ENCODE assay signal across 19 cellular contexts in the genomic region with DNA sequence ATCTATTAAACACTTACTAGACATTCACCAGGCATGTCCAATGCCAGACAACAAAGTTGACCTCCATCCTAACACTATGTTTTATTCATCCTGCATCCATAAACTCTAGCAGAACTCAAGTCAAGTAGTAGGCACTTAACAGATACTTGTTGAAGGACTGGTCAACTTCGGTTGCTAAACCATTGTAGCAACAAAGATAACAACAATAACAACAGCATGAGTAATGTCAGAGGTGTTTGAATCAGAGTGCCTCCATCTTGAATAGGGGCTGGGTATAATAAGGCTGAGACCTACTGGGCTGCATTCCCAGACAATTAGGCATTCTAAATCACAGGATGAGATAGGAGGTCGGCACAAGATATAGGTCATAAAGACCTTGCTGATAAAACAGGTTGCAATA.
A peak's percentile ranks its signal among the peaks of the same experiment; 100 is the strongest.
DNase-seq lines count a peak whose midpoint lies in the region; ATAC-seq and TF ChIP-seq lines count a peak whose summit lies in the region.
"Had no signal": no experiment of that assay in that cellular context is flagged by ENCODE, and none has a peak within 500 bp of the region (broad histone marks: within the 10 kb centered on the region; RNA-seq: fewer than 3 reads in every experiment).

No MANE protein-coding gene starts in this region.

- H3K4me3 ChIP-seq in left ventricle myocardium inferior (no peak overlapping the region), epithelial cell of esophagus (ENCODE audit: low read length) (no peak overlapping the region), gastroesophageal sphincter (no peak overlapping the region)
- H3K4me3 ChIP-seq: K562 had no signal

- peaks cover 14% of the 10 kb centered on the region for H3K4me1 ChIP-seq in left ventricle myocardium inferior
- H3K4me1 ChIP-seq in gastroesophageal sphincter, result no peaks in the 10 kb centered on the region

- 57 to 96% methylated on average over 1 to 2 of the region's 2 CpGs for WGBS in gastroesophageal sphincter (ENCODE audit: low coverage in 1 of 2), 2 donors

- ATAC-seq in Right ventricle myocardium inferior (peak; percentile 27), gastroesophageal sphincter (no peak)
- ATAC-seq: K562 had no signal

- TF ChIP-seq CTCF in left ventricle myocardium inferior (IDR thresholded peaks at IDR 0.05; ENCODE audit: borderline replicate concordance) (no peak), epithelial cell of esophagus (IDR thresholded peaks at IDR 0.05; ENCODE audit: insufficient read depth, low read depth, low read length, missing control alignments) (no peak), gastroesophageal sphincter (IDR thresholded peaks at IDR 0.05) (no peak)

- no peaks in the 10 kb centered on the region for H3K27me3 ChIP-seq in left ventricle myocardium inferior (ENCODE audit: low read depth)
- no peaks in the 10 kb centered on the region for H3K27me3 ChIP-seq in gastroesophageal sphincter

- H3K27ac ChIP-seq in left ventricle myocardium inferior (replicated peaks) (no peak overlapping the region), gastroesophageal sphincter (no peak overlapping the region)

- H3K36me3 ChIP-seq in left ventricle myocardium inferior (no peaks in the 10 kb centered on the region), gastroesophageal sphincter (no peaks in the 10 kb centered on the region)

- H3K9me3 ChIP-seq in left ventricle myocardium inferior (replicated peaks), result no peaks in the 10 kb centered on the region
- no peaks in the 10 kb centered on the region for H3K9me3 ChIP-seq in gastroesophageal sphincter

- no peak for TF ChIP-seq EP300 in gastroesophageal sphincter (IDR thresholded peaks at IDR 0.05)

- DNase-seq in Right ventricle myocardium inferior (ENCODE audit: missing footprints) (no peak), left ventricle myocardium inferior (no peak), epithelial cell of esophagus (ENCODE audit: low read depth) (peak; percentile 82), kidney glomerular epithelial cell (lab: John Stamatoyannopoulos, UW) (peak; percentile 17), renal cortical epithelial cell (ENCODE audit: low read depth) (peak; percentile 49), putamen (ENCODE audit: low spot score) (no peak)
- no peak for DNase-seq in activated CD8-positive, alpha-beta memory T cell treated with anti-CD3 and anti-CD28 coated beads for 24 hours
- DNase-seq: 8988T; CD4-positive, CD25-positive, alpha-beta regulatory T cell; COR-L47; GDM1; H7; HFFc6; NCI-H1105 treated with DMSO at 0.1 percent for 48 hours; NCI-H1694 treated with DMSO at 0.1 percent for 48 hours; NCI-H2107; RPMI8226 had no signal

- TF ChIP-seq POLR2A in gastroesophageal sphincter (IDR thresholded peaks at IDR 0.05), result no peak

- intact Hi-C loops in Right ventricle myocardium inferior (cut with DNase I), result no loop called here
- intact Hi-C loops in left ventricle myocardium inferior (cut with micrococcal nuclease), result no loop called here

Comparison
In these comparisons a context has a peak if more than half of its experiments do, and no peak if none do; other contexts are left out.
1. DNase-seq: peak in epithelial cell of esophagus (single experiment), kidney glomerular epithelial cell (single experiment) and renal cortical epithelial cell (single experiment); none in Right ventricle myocardium inferior (single experiment), left ventricle myocardium inferior (single experiment), putamen (single experiment) and activated CD8-positive, alpha-beta memory T cell treated with anti-CD3 and anti-CD28 coated beads for 24 hours (single experiment).